Comparison of ENCODE assay signal across 18 cellular contexts in genomic region chr1:53799141-53799540, GRCh38.
"Had no signal": no experiment of that assay in that cellular context is flagged by ENCODE, and none has a peak within 500 bp of the region (broad histone marks: within the 10 kb centered on the region; RNA-seq: fewer than 3 reads in every experiment).

No MANE protein-coding gene starts in this region.

- H3K4me3 ChIP-seq: breast epithelium, hepatocyte, tibial artery, vagina had no signal

- H3K4me2 ChIP-seq: hepatocyte had no signal

- H3K79me2 ChIP-seq: hepatocyte, parathyroid adenoma had no signal

- H3K4me1 ChIP-seq: breast epithelium, parathyroid adenoma, tibial artery, vagina had no signal

- H3K36me3 ChIP-seq: breast epithelium had no signal

- H3K27ac ChIP-seq: breast epithelium, hepatocyte, neutrophil, parathyroid adenoma, tibial artery, vagina had no signal

- DNase-seq: activated B cell treated with CpG ODN at 0.5 μM for 24 hours; activated CD4-positive, alpha-beta T cell treated with anti-CD3 and anti-CD28 coated beads, Interleukin-2, amount 10 ng/mL, durations not matched to agents 24 days and 14 days; activated CD8-positive, alpha-beta memory T cell treated with anti-CD3 and anti-CD28 coated beads, Interleukin-2, amount 50 U/mL, for 4 hours; activated CD8-positive, alpha-beta T cell treated with anti-CD3 and anti-CD28 coated beads, Interleukin-2, amount 10 ng/mL, durations not matched to agents 7 days and 5 days; activated gamma-delta T cell treated with Interleukin-2 at 50 U/mL for 16 hours; cerebellar nuclear complex; islet precursor cell; mammary epithelial cell; naive thymus-derived CD8-positive, alpha-beta T cell; stimulated activated CD4-positive, alpha-beta T cell treated with anti-CD3 and anti-CD28 coated beads, Interleukin-4, amount 100 ng/mL, for 1 hour; stimulated activated naive CD4-positive, alpha-beta T cell; tibial artery had no signal

- H2AFZ ChIP-seq: hepatocyte, parathyroid adenoma had no signal

- H3K27me3 ChIP-seq: breast epithelium, hepatocyte, neutrophil, tibial artery, vagina had no signal

- H3K9me3 ChIP-seq: breast epithelium, neutrophil, tibial artery, vagina had no signal

- ATAC-seq: activated CD8-positive, alpha-beta T cell treated with anti-CD3 and anti-CD28 coated beads, Interleukin-2, amount 10 ng/mL, durations not matched to agents 7 days and 5 days; left lobe of liver; naive thymus-derived CD8-positive, alpha-beta T cell had no signal

- H3K9ac ChIP-seq: parathyroid adenoma had no signal
